In the genomic region with DNA sequence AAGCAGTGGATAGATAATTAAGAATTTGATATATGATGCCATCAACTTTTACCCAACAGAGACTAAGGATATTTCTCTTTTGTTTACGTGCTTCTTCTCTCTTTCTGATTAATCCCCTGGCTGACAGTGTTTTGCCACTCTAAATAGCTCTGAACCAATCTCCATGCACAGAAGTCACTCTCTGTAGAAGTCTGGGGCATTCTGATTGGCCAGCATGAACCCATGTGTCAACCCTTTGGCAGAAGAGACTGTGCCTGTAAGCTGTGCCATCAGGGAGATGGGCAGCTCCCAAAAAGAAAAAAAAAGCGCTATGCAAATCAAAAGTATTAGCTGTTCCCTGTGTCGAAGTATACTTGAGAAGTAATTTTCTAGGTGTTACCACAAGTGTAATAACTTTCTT, we compare ENCODE assay signal across 18 cellular contexts.
"Had no signal": no experiment of that assay in that cellular context is flagged by ENCODE, and none has a peak within 500 bp of the region (broad histone marks: within the 10 kb centered on the region; RNA-seq: fewer than 3 reads in every experiment).

No MANE protein-coding gene starts in this region.

- DNase-seq: dermis blood vessel endothelial cell; effector memory CD4-positive, alpha-beta T cell; foreskin melanocyte; hypothalamus; left ventricle myocardium superior; lower lobe of right lung; mucosa of descending colon; naive B cell; nephron progenitor cell; nucleus accumbens; right cardiac atrium; sigmoid colon; stimulated activated CD4-positive, alpha-beta T cell treated with anti-CD3 and anti-CD28 coated beads, Interleukin-4, amount 100 ng/mL, for 4 hours; stimulated activated naive CD8-positive, alpha-beta T cell treated with anti-CD3 and anti-CD28 coated beads, Interleukin-15, Interleukin-2, amounts not matched to agents 100 U/mL and 50 U/mL, for 24 hours; testis; upper lobe of left lung had no signal

- H3K4me1 Mint-ChIP-seq: memory B cell; naive B cell; stimulated activated memory B cell treated with anti-CD40 and anti-IgM and Interleukin-4, amounts not matched to agents 10 μg/mL and 1 μg/mL and 100 μg/mL, for 72 hours had no signal

- H3K9me3 Mint-ChIP-seq: memory B cell; naive B cell; nephron progenitor cell; stimulated activated memory B cell treated with anti-CD40 and anti-IgM and Interleukin-4, amounts not matched to agents 10 μg/mL and 1 μg/mL and 100 μg/mL, for 72 hours had no signal

- H3K27ac Mint-ChIP-seq: memory B cell; nephron progenitor cell; stimulated activated memory B cell treated with anti-CD40 and anti-IgM and Interleukin-4, amounts not matched to agents 10 μg/mL and 1 μg/mL and 100 μg/mL, for 72 hours had no signal

- H3K4me3 Mint-ChIP-seq: memory B cell; naive B cell; nephron progenitor cell; stimulated activated memory B cell treated with anti-CD40 and anti-IgM and Interleukin-4, amounts not matched to agents 10 μg/mL and 1 μg/mL and 100 μg/mL, for 72 hours had no signal

- ATAC-seq: left ventricle myocardium superior; lower lobe of right lung; mucosa of descending colon; right cardiac atrium; stimulated activated memory B cell treated with anti-CD40 and anti-IgM and Interleukin-4, amounts not matched to agents 10 μg/mL and 1 μg/mL and 100 μg/mL, for 72 hours; stimulated activated naive CD8-positive, alpha-beta T cell treated with anti-CD3 and anti-CD28 coated beads, Interleukin-15, Interleukin-2, amounts not matched to agents 100 U/mL and 50 U/mL, for 24 hours had no signal

- H3K27me3 Mint-ChIP-seq: memory B cell; stimulated activated memory B cell treated with anti-CD40 and anti-IgM and Interleukin-4, amounts not matched to agents 10 μg/mL and 1 μg/mL and 100 μg/mL, for 72 hours had no signal

- H3K36me3 Mint-ChIP-seq: memory B cell; naive B cell; stimulated activated memory B cell treated with anti-CD40 and anti-IgM and Interleukin-4, amounts not matched to agents 10 μg/mL and 1 μg/mL and 100 μg/mL, for 72 hours had no signal
